34 cellular contexts compared by ENCODE assay signal in the genomic region with DNA sequence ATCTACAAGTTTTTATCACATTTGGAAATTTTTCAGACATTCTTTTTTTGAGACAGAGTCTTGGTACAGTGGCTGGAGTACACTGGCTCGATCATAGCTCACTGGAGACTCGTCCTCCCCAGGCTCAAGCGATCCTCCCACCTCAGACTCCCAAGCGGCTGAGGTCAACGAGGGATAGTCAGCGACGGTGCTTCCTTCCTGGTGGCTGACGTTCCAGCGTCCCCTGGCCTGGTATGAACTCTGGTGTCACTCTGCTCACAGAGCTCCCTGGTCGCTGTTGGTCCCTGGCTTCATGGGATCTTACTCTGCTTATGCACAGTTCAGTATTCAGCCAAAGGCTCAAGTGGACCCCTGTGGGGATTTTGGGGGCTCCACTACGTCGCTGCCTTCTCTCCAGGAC. TPM values are rescaled to one million over a fixed set of nuclear protein-coding genes. Genes with fewer than 3 reads are reported as not detected.
"Had no signal": no experiment of that assay in that cellular context is flagged by ENCODE, and none has a peak within 500 bp of the region (broad histone marks: within the 10 kb centered on the region; RNA-seq: fewer than 3 reads in every experiment).

No MANE protein-coding gene starts in this region.

- DNase-seq: activated B cell treated with CpG ODN at 0.5 μM for 24 hours; activated CD4-positive, alpha-beta memory T cell treated with anti-CD3 and anti-CD28 coated beads for 36 hours; activated CD4-positive, alpha-beta T cell treated with anti-CD3 and anti-CD28 coated beads for 4 hours; activated CD4-positive, alpha-beta T cell treated with anti-CD3 and anti-CD28 coated beads, Interleukin-2, amount 10 ng/mL, durations not matched to agents 24 days and 14 days; activated CD4-positive, alpha-beta T cell treated with anti-CD3 and anti-CD28 coated beads, Interleukin-2, amount 50 U/mL, for 1 hour; activated CD4-positive, alpha-beta T cell treated with anti-CD3 and anti-CD28 coated beads, Interleukin-2, amount 50 U/mL, for 4 hours; activated CD4-positive, CD25-positive, alpha-beta regulatory T cell treated with anti-CD3 and anti-CD28 coated beads, Interleukin-2, amount 50 U/mL, for 72 hours; activated CD8-positive, alpha-beta memory T cell treated with anti-CD3 and anti-CD28 coated beads, Interleukin-2, amount 50 U/mL, for 4 hours; activated CD8-positive, alpha-beta T cell treated with anti-CD3 and anti-CD28 coated beads for 36 hours; activated effector memory CD4-positive, alpha-beta T cell treated with anti-CD3 and anti-CD28 coated beads, Interleukin-2, amount 50 U/mL, for 16 hours; activated gamma-delta T cell treated with Interleukin-2 at 50 U/mL for 16 hours; activated naive CD4-positive, alpha-beta T cell; activated naive CD4-positive, alpha-beta T cell treated with anti-CD3 and anti-CD28 coated beads for 36 hours; activated naive CD4-positive, alpha-beta T cell treated with anti-CD3 and anti-CD28 coated beads, Interleukin-2, amount 50 U/mL, for 16 hours; activated naive CD8-positive, alpha-beta T cell treated with anti-CD3 and anti-CD28 coated beads for 36 hours; activated T-cell treated with anti-CD3 and anti-CD28 coated beads for 4 hours; activated T-cell treated with anti-CD3 and anti-CD28 coated beads, Interleukin-2, amount 50 U/mL, for 1 hour; activated T-cell treated with anti-CD3 and anti-CD28 coated beads, Interleukin-2, amount 50 U/mL, for 4 hours; activated T-cell treated with anti-CD3 and anti-CD28 coated beads, Interleukin-2, amount 50 U/mL, for 72 hours; adrenal gland; amniotic stem cell; body of pancreas; brain microvascular endothelial cell; central memory CD4-positive, alpha-beta T cell; T-helper 1 cell; T-helper 2 cell; T-helper 9 cell had no signal

- ATAC-seq: activated CD8-positive, alpha-beta T cell treated with anti-CD3 and anti-CD28 coated beads for 36 hours; activated naive CD4-positive, alpha-beta T cell treated with anti-CD3 and anti-CD28 coated beads, Interleukin-2, amount 50 U/mL, for 72 hours; activated T-cell treated with anti-CD3 and anti-CD28 coated beads, Interleukin-2, amount 50 U/mL, for 4 hours; activated T-cell treated with anti-CD3 and anti-CD28 coated beads, Interleukin-2, amount 50 U/mL, for 72 hours; activated T-helper 17 cell treated with anti-CD3 and anti-CD28 coated beads, Interleukin-2, amount 50 U/mL, for 72 hours; body of pancreas had no signal

- H3K27me3 ChIP-seq: body of pancreas had no signal

- FAIRE-seq: astrocyte, TTC549 had no signal

- H3K4me1 ChIP-seq: breast epithelium had no signal

- H3K36me3 ChIP-seq: adrenal gland, brain microvascular endothelial cell, breast epithelium had no signal

- H3K4me3 ChIP-seq: adrenal gland, body of pancreas, breast epithelium had no signal

- H3K9me3 ChIP-seq: adrenal gland, body of pancreas had no signal

- H3K27ac ChIP-seq: adrenal gland, body of pancreas, brain microvascular endothelial cell, breast epithelium, VCaP had no signal

RNA-seq across cellular contexts. Expression of a gene that starts 3.5 kb away (rescaled TPM):
- total RNA-seq: activated B cell treated with CpG ODN at 0.5 μM for 24 hours; activated CD4-positive, alpha-beta T cell treated with anti-CD3 and anti-CD28 coated beads, Interleukin-2, amount 10 ng/mL, durations not matched to agents 24 days and 14 days; activated CD8-positive, alpha-beta T cell treated with anti-CD3 and anti-CD28 coated beads for 36 hours; activated T-helper 1 cell treated with anti-CD3 and anti-CD28 coated beads, Interleukin-12 subunit alpha, Interleukin-12 subunit beta, Interleukin-2, Interleukin-4 antibody, amounts not matched to agents 30 ng/mL and 10 ng/mL and 1 ng/mL, durations not matched to agents 14 hours and 24 hours and 36 hours had no signal
